In the genomic region with DNA sequence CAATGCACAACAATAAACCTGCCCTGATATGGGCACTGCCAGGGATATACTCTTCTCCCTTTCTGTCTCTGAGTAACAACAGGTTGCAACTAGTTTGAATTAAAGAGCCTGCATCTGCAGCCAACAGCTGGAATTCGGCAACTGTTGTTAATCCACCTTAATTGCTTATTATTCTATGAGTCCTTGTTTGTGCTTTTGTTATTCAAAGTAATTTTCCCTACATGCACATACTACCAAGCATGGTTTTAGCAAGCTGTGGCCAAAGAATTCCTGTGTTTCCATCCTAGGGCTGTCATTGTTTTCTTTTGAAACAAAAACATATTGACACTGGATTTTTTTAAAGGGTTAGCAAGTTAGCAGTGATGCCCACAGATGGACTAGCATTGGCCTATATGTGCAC, we compare ENCODE assay signal across 17 cellular contexts.
"Had no signal": no experiment of that assay in that cellular context is flagged by ENCODE, and none has a peak within 500 bp of the region (broad histone marks: within the 10 kb centered on the region; RNA-seq: fewer than 3 reads in every experiment).

No MANE protein-coding gene starts in this region.

- H3K27ac ChIP-seq: coronary artery, heart left ventricle, skin epidermis, stomach, thoracic aorta, transverse colon had no signal

- H3K27ac Mint-ChIP-seq: naive thymus-derived CD8-positive, alpha-beta T cell had no signal

- DNase-seq: effector CD8-positive, alpha-beta T cell; heart left ventricle; hippocampal formation; left colon; mucosa of descending colon; naive thymus-derived CD8-positive, alpha-beta T cell; posterior cingulate gyrus; stimulated activated CD4-positive, alpha-beta T cell treated with anti-CD3 and anti-CD28 coated beads, Interleukin-12 subunit alpha, Interleukin-12 subunit beta, amount 100 ng/mL, for 4 hours; stimulated activated naive CD4-positive, alpha-beta T cell; stomach; substantia nigra; transverse colon had no signal

- ATAC-seq: heart left ventricle; left colon; mucosa of descending colon; naive thymus-derived CD8-positive, alpha-beta T cell; sciatic nerve had no signal

- H3K4me3 Mint-ChIP-seq: naive thymus-derived CD8-positive, alpha-beta T cell had no signal

- H3K9me3 ChIP-seq: heart left ventricle, mucosa of descending colon, stomach, thoracic aorta, transverse colon had no signal

- H3K36me3 ChIP-seq: heart left ventricle, stomach, thoracic aorta, transverse colon had no signal

- H3K36me3 Mint-ChIP-seq: naive thymus-derived CD8-positive, alpha-beta T cell had no signal

- H3K27me3 ChIP-seq: heart left ventricle, stomach, transverse colon had no signal

- H3K4me3 ChIP-seq: coronary artery, heart left ventricle, mucosa of descending colon, skin epidermis, stomach, thoracic aorta, transverse colon had no signal

- FAIRE-seq: frontal cortex had no signal
